In genomic region chr19:12891553-12892021, GRCh38 we compare ENCODE assay signal across 8 cellular contexts. TPM values are rescaled to one million over a fixed set of nuclear protein-coding genes. Genes with fewer than 3 reads are reported as not detected.
DNase-seq lines count a peak whose midpoint lies in the region; ATAC-seq and TF ChIP-seq lines count a peak whose summit lies in the region.

No MANE protein-coding gene starts in this region.

- ATAC-seq in RWPE2 (ENCODE audit: low read depth), result no peak
- ATAC-seq in HG02870 (IDR thresholded peaks at IDR 0.05; ENCODE audit: unreplicated experiment), result no peak
- ATAC-seq in GM21381 (IDR thresholded peaks at IDR 0.05; ENCODE audit: unreplicated experiment), result no peak

- no peak overlapping the region for H3K27ac ChIP-seq in RWPE2 (ENCODE audit: poor library complexity, severe bottlenecking)
- peak overlapping the region; percentile 61 for H3K27ac ChIP-seq in fibroblast of lung (ENCODE audit: insufficient read depth, low read length)
- H3K27ac ChIP-seq in rectal smooth muscle tissue (ENCODE audit: low read depth, low read length), result peak overlapping the region; percentile 6

- no peak overlapping the region for H2AFZ ChIP-seq in fibroblast of lung (ENCODE audit: low read length)

- DNase-seq in RWPE2 (ENCODE audit: low spot score) (no peak), fibroblast of lung (ENCODE audit: low read depth in 2 of 2) (no peak), kidney glomerular epithelial cell (lab: John Stamatoyannopoulos, UW) (no peak), NCI-H1092 (lab: John Stamatoyannopoulos, UW) (no peak)

- no peaks in the 10 kb centered on the region for H3K4me1 ChIP-seq in RWPE2 (ENCODE audit: insufficient read depth, poor library complexity, severe bottlenecking)
- H3K4me1 ChIP-seq in fibroblast of lung (ENCODE audit: control insufficient read depth, extremely low read depth, insufficient read depth, low read length), result peaks cover 6% of the 10 kb centered on the region
- H3K4me1 ChIP-seq in rectal smooth muscle tissue (ENCODE audit: control insufficient read depth, insufficient read depth, low read length), result peaks cover 9% of the 10 kb centered on the region

- H3K4me2 ChIP-seq in fibroblast of lung (ENCODE audit: extremely low read depth, insufficient read depth, low read length), result peak overlapping the region; percentile 99

- H3K4me3 ChIP-seq in GM12875 (ENCODE audit: low read depth, low read length) (peak overlapping the region; percentile 94), RWPE2 (ENCODE audit: severe bottlenecking) (peak overlapping the region; percentile 59), fibroblast of lung (replicated peaks in 1 of 4; ENCODE audit: control extremely low read depth in 1 of 4, insufficient read depth in 1 of 4, low read depth in 3 of 4, low read length in 4 of 4) (peak overlapping the region; percentile 82 to 99 (median 92)), rectal smooth muscle tissue (ENCODE audit: low read length) (peak overlapping the region; percentile 84)

- no peaks in the 10 kb centered on the region for H4K20me1 ChIP-seq in fibroblast of lung (ENCODE audit: control insufficient read depth, extremely low read depth, insufficient read depth, low read length)

- H3K79me2 ChIP-seq in fibroblast of lung (ENCODE audit: control insufficient read depth, insufficient read depth, low read length), result peaks cover 1% of the 10 kb centered on the region

- H3K36me3 ChIP-seq in RWPE2 (ENCODE audit: low read depth), result no peaks in the 10 kb centered on the region
- no peaks in the 10 kb centered on the region for H3K36me3 ChIP-seq in fibroblast of lung (ENCODE audit: control insufficient read depth, insufficient read depth, low read length)
- H3K36me3 ChIP-seq in rectal smooth muscle tissue (ENCODE audit: control insufficient read depth, insufficient read depth, low read length), result peaks cover under 1% of the 10 kb centered on the region

- TF ChIP-seq CTCF in GM12875 (IDR thresholded peaks at IDR 0.05; ENCODE audit: borderline replicate concordance, insufficient read depth, low read depth, low read length), result no peak
- TF ChIP-seq CTCF in RWPE2 (IDR thresholded peaks at IDR 0.05; ENCODE audit: poor library complexity, severe bottlenecking), result no peak
- TF ChIP-seq CTCF in fibroblast of lung (conservative IDR thresholded peaks at IDR 0.05 in 1 of 2, IDR thresholded peaks at IDR 0.05 in 1 of 2; ENCODE audit: low read depth in 1 of 2, low read length in 2 of 2), result no peak

- no peaks in the 10 kb centered on the region for H3K9me3 ChIP-seq in RWPE2 (ENCODE audit: severe bottlenecking)
- no peaks in the 10 kb centered on the region for H3K9me3 ChIP-seq in fibroblast of lung (ENCODE audit: control insufficient read depth, insufficient read depth, low read depth, low read length)

- H3K27me3 ChIP-seq in RWPE2 (ENCODE audit: insufficient read depth, poor library complexity, severe bottlenecking) (no peaks in the 10 kb centered on the region), fibroblast of lung (ENCODE audit: control insufficient read depth, insufficient read depth, low read length) (peaks cover 6% of the 10 kb centered on the region), rectal smooth muscle tissue (ENCODE audit: control insufficient read depth, insufficient read depth, low read length) (no peaks in the 10 kb centered on the region)

- H3K9ac ChIP-seq in fibroblast of lung (ENCODE audit: insufficient read depth, low read length) (peak overlapping the region; percentile 1), rectal smooth muscle tissue (ENCODE audit: low read length) (peak overlapping the region; percentile 78)

RNA-seq across cellular contexts. Expression of gene GCDH, which starts 0.6 kb away (rescaled TPM):
- 11.8 and 18.0 TPM in 2 replicates for total RNA-seq in fibroblast of lung
- 10.3 and 15.5 TPM in 2 replicates for polyA plus RNA-seq in fibroblast of lung
- polyA plus RNA-seq in fibroblast of lung (2012), result 11.1 and 17.6 TPM in 2 replicates
- 9.9 and 29.3 TPM in 2 replicates for polyA minus RNA-seq in fibroblast of lung (ENCODE audit: low replicate concordance)

RNA-seq across cellular contexts. Expression of gene KLF1, which starts 4.6 kb away (rescaled TPM):
- total RNA-seq in fibroblast of lung, result under 0.01 TPM in 1 of 2 replicates, not detected in the other
- not detected in 2 replicates for polyA plus RNA-seq in fibroblast of lung
- polyA plus RNA-seq in fibroblast of lung (2012), result not detected in 2 replicates
- polyA minus RNA-seq in fibroblast of lung (ENCODE audit: low replicate concordance), result not detected in 2 replicates

RNA-seq across cellular contexts. Expression of gene DNASE2, which starts 10.3 kb away (rescaled TPM):
- total RNA-seq in fibroblast of lung, result 23.4 and 26.6 TPM in 2 replicates
- polyA plus RNA-seq in fibroblast of lung, result 24.1 and 25.1 TPM in 2 replicates
- 25.7 and 26.9 TPM in 2 replicates for polyA plus RNA-seq in fibroblast of lung (2012)
- polyA minus RNA-seq in fibroblast of lung (ENCODE audit: low replicate concordance), result 22.5 and 28.2 TPM in 2 replicates

RNA-seq across cellular contexts. Expression of gene SYCE2, which starts 27.5 kb away (rescaled TPM):
- not detected in 2 replicates for total RNA-seq in fibroblast of lung
- 0.19 and 0.40 TPM in 2 replicates for polyA plus RNA-seq in fibroblast of lung
- polyA plus RNA-seq in fibroblast of lung (2012), result 0.31 and 0.50 TPM in 2 replicates
- not detected in 2 replicates for polyA minus RNA-seq in fibroblast of lung (ENCODE audit: low replicate concordance)

RNA-seq across cellular contexts. Expression of gene FARSA, which starts 41.9 kb away (rescaled TPM):
- 38.6 and 49.6 TPM in 2 replicates for total RNA-seq in fibroblast of lung
- 23.5 and 37.9 TPM in 2 replicates for polyA plus RNA-seq in fibroblast of lung
- polyA plus RNA-seq in fibroblast of lung (2012), result 50.8 and 82.0 TPM in 2 replicates
- polyA minus RNA-seq in fibroblast of lung (ENCODE audit: low replicate concordance), result 110 and 196 TPM in 2 replicates
